ENCODE assay signal across 9 cellular contexts in genomic region chr19:12126707-12127106, GRCh38. TPM values are rescaled to one million over a fixed set of nuclear protein-coding genes. Genes with fewer than 3 reads are reported as not detected.
DNase-seq lines count a peak whose midpoint lies in the region; ATAC-seq and TF ChIP-seq lines count a peak whose summit lies in the region.
"Had no signal": no experiment of that assay in that cellular context is flagged by ENCODE, and none has a peak within 500 bp of the region (broad histone marks: within the 10 kb centered on the region; RNA-seq: fewer than 3 reads in every experiment).

No MANE protein-coding gene starts in this region.

- H3K4me1 ChIP-seq in esophagus squamous epithelium (no peaks in the 10 kb centered on the region), sigmoid colon (no peaks in the 10 kb centered on the region)
- H3K4me1 ChIP-seq: BLaER1 had no signal

- TF ChIP-seq EP300 in sigmoid colon (IDR thresholded peaks at IDR 0.05) = no peak

- no peaks in the 10 kb centered on the region for H3K27me3 ChIP-seq in esophagus squamous epithelium
- H3K27me3 ChIP-seq in sigmoid colon = no peaks in the 10 kb centered on the region
- H3K27me3 ChIP-seq: BLaER1 had no signal

- DNase-seq in NCI-H748 (lab: John Stamatoyannopoulos, UW; ENCODE audit: unreplicated experiment) = peak; percentile 14
- DNase-seq in NCI-H748 treated with DMSO at 0.1 percent for 48 hours (lab: John Stamatoyannopoulos, UW) = no peak
- peak; percentile 44 for DNase-seq in NCI-H69 (lab: John Stamatoyannopoulos, UW)
- DNase-seq in esophagus squamous epithelium (lab: John Stamatoyannopoulos, UW) = no peak
- no peak for DNase-seq in sigmoid colon
- DNase-seq in HPDE6-E6E7 (ENCODE audit: extremely low spot score) = no peak

- no peak for TF ChIP-seq POLR2A in esophagus squamous epithelium (IDR thresholded peaks at IDR 0.05)
- TF ChIP-seq POLR2A in sigmoid colon (IDR thresholded peaks at IDR 0.05) = no peak

- H3K9me3 ChIP-seq in esophagus squamous epithelium (peaks cover 0 to 43% (median 7%) of the 10 kb centered on the region in 3 donors), sigmoid colon (peaks cover 0 to 4% (median under 1%) of the 10 kb centered on the region in 4 donors)

- TF ChIP-seq CTCF in esophagus squamous epithelium (IDR thresholded peaks at IDR 0.05) (peak; percentile 17 to 48 (median 36)), sigmoid colon (IDR thresholded peaks at IDR 0.05) (peak in 3 of 4 experiments; percentile 26 to 53 (median 29))

- H3K27ac ChIP-seq in esophagus squamous epithelium = no peak overlapping the region
- no peak overlapping the region for H3K27ac ChIP-seq in sigmoid colon
- H3K27ac ChIP-seq: BLaER1 had no signal

- no peak for ATAC-seq in GM19455 (IDR thresholded peaks at IDR 0.05; ENCODE audit: unreplicated experiment)
- ATAC-seq in HG03439 (IDR thresholded peaks at IDR 0.05; ENCODE audit: unreplicated experiment) = no peak

- H3K4me3 ChIP-seq in esophagus squamous epithelium (no peak overlapping the region), sigmoid colon (no peak overlapping the region)
- H3K4me3 ChIP-seq: BLaER1 had no signal

- intact Hi-C loops in esophagus squamous epithelium (cut with DNase I) (no loop called here), sigmoid colon (cut with DNase I) (no loop called here)

- H3K36me3 ChIP-seq in esophagus squamous epithelium = no peaks in the 10 kb centered on the region
- peaks cover 0 to 3% (median 0%) of the 10 kb centered on the region in 4 donors for H3K36me3 ChIP-seq in sigmoid colon

- WGBS in esophagus squamous epithelium, 2 donors = 11 to 21% methylated on average over 2 of the region's 2 CpGs
- WGBS in sigmoid colon, 2 donors = 35 to 36% methylated on average over 2 of the region's 2 CpGs

RNA-seq across cellular contexts. Expression of gene ZNF20, which starts 13.4 kb away (rescaled TPM):
- 1 to 10 TPM; 2.6 to 5.2 (median 3.8) TPM for total RNA-seq in esophagus squamous epithelium
- total RNA-seq in sigmoid colon = 1 to 10 TPM; 2.2 to 8.0 (median 2.6) TPM
- polyA plus RNA-seq in sigmoid colon = 1 to 10 TPM; 3.2 to 9.9 (median 9.6) TPM

RNA-seq across cellular contexts. Expression of gene ZNF625, which starts 29.8 kb away (rescaled TPM):
- total RNA-seq in esophagus squamous epithelium = 1 to 10 TPM; 2.0 to 6.7 (median 5.0) TPM
- total RNA-seq in sigmoid colon = 1 to 10 TPM; 5.0 to 8.0 (median 6.9) TPM
- polyA plus RNA-seq in sigmoid colon = 1 to 10 TPM in 2 of 3 donors, not detected in 1; 1.7 to 1.8 TPM

RNA-seq across cellular contexts. Expression of gene ZNF136, which starts 36.2 kb away (rescaled TPM):
- total RNA-seq in esophagus squamous epithelium (10 to 100 TPM in 1 of 4 donors, 1 to 10 TPM in 3; 1.6 to 10.9 (median 5.0) TPM), sigmoid colon (10 to 100 TPM in 2 of 4 donors, 1 to 10 TPM in 2; 9.2 to 15.5 (median 10.1) TPM)
- polyA plus RNA-seq in sigmoid colon = 1 to 10 TPM; 1.6 to 4.7 (median 3.6) TPM

Comparison
In these comparisons a context has a peak if more than half of its experiments do, and no peak if none do; other contexts are left out.
1. DNase-seq: peak in NCI-H748 (single experiment) and NCI-H69 (single experiment); none in NCI-H748 treated with DMSO at 0.1 percent for 48 hours (single experiment), esophagus squamous epithelium (single experiment), sigmoid colon (single experiment) and HPDE6-E6E7 (single experiment).